In genomic region chr2:10911291-10912075, GRCh38 we compare ENCODE assay signal across 1 cellular context.
TF ChIP-seq lines count a peak whose summit lies in the region.

Gene KCNF1 (plus strand): TSS chr2:10911934. CDS start chr2:10912427, 493 bp downstream.

TF ChIP-seq in H1, 55 proteins besides CTCF, POLR2A, EP300 and RAD21 (continued from another document):
- peak; percentile 26; the same call in 1 of the 2 replicates for TF ChIP-seq SUZ12 (IDR thresholded peaks at IDR 0.05; ENCODE audit: low read length)
- TF ChIP-seq KDM1A (IDR thresholded peaks at IDR 0.05; ENCODE audit: borderline replicate concordance, low read length) = peak; percentile 65
TF ChIP-seq in H1: peak in this region for 11.
